Comparison of ENCODE assay signal across 8 cellular contexts in genomic region chr18:74146756-74147155, GRCh38. TPM values are rescaled to one million over a fixed set of nuclear protein-coding genes. Genes with fewer than 3 reads are reported as not detected.
DNase-seq lines count a peak whose midpoint lies in the region; ATAC-seq and TF ChIP-seq lines count a peak whose summit lies in the region.

No MANE protein-coding gene starts in this region.

- peak overlapping the region; percentile 96 for H3K4me2 ChIP-seq in Karpas-422 (ENCODE audit: low read depth, low read length, poor library complexity, severe bottlenecking)
- H3K4me2 ChIP-seq in neural progenitor cell: peak overlapping the region; percentile 82

- H3K4me3 Mint-ChIP-seq in CD4-positive, alpha-beta memory T cell: peak overlapping the region; percentile 94 to 98 (median 95)
- peak overlapping the region; percentile 92 for H3K4me3 Mint-ChIP-seq in chondrocyte (ENCODE audit: unreplicated experiment)
- H3K4me3 Mint-ChIP-seq in neural progenitor cell: peak overlapping the region; percentile 96

- H3K79me2 ChIP-seq in Karpas-422 (ENCODE audit: low read length): peaks cover 33% of the 10 kb centered on the region
- peaks cover 33% of the 10 kb centered on the region for H3K79me2 ChIP-seq in neural progenitor cell (ENCODE audit: low read depth)

- H3K36me3 Mint-ChIP-seq in CD4-positive, alpha-beta memory T cell: peaks cover 4 to 22% of the 10 kb centered on the region in 2 donors
- H3K36me3 Mint-ChIP-seq in chondrocyte (ENCODE audit: low read depth) (no peaks in the 10 kb centered on the region), neural progenitor cell (no peaks in the 10 kb centered on the region)

- H3F3A ChIP-seq in neural progenitor cell (ENCODE audit: low read depth): peaks cover 8% of the 10 kb centered on the region

- H4K20me1 ChIP-seq in Karpas-422 (ENCODE audit: insufficient read depth, low read depth, low read length): peaks cover 8% of the 10 kb centered on the region; the same call in 1 of the 2 replicates
- no peaks in the 10 kb centered on the region for H4K20me1 ChIP-seq in neural progenitor cell (ENCODE audit: low read depth)

- no peaks in the 10 kb centered on the region for H3K9me2 ChIP-seq in Karpas-422 (replicated peaks; ENCODE audit: insufficient read depth, low read length)

- intact Hi-C loops in CD4-positive, alpha-beta memory T cell (cut with micrococcal nuclease): loop anchor here (5.0 to 10.0 kb wide), 3 partner anchors 64 to 1098 kb away; no protein-coding TSS in a partner anchor

- no peaks in the 10 kb centered on the region for H3K36me3 ChIP-seq in CD4-positive, alpha-beta memory T cell (ENCODE audit: insufficient read depth, low read length)
- peaks cover 8% of the 10 kb centered on the region; the same call in 1 of the 2 replicates for H3K36me3 ChIP-seq in Karpas-422 (ENCODE audit: insufficient read depth, low read length)
- H3K36me3 ChIP-seq in neural progenitor cell: no peaks in the 10 kb centered on the region

- CTCF ChIA-PET in CD4-positive, alpha-beta memory T cell (lab: Charles Lee; ENCODE audit: partially characterized antibody): interaction anchor here (1.2 kb wide), 1 partner anchor 64 kb away, joined by 3 read pairs; no protein-coding TSS in a partner anchor

- DNase-seq in CD4-positive, alpha-beta memory T cell: no peak
- DNase-seq in Karpas-422: no peak
- DNase-seq in chondrocyte (ENCODE audit: low spot score): no peak
- DNase-seq in neural progenitor cell (ENCODE audit: low spot score): no peak
- no peak for DNase-seq in anterior cingulate cortex (lab: John Stamatoyannopoulos, UW)
- DNase-seq in OCI-M1 (lab: John Stamatoyannopoulos, UW): no peak

- H3K27me3 Mint-ChIP-seq in CD4-positive, alpha-beta memory T cell: no peaks in the 10 kb centered on the region
- no peaks in the 10 kb centered on the region for H3K27me3 Mint-ChIP-seq in chondrocyte (ENCODE audit: low read depth)
- H3K27me3 Mint-ChIP-seq in neural progenitor cell (ENCODE audit: insufficient read depth, low read depth): no peaks in the 10 kb centered on the region

- H3K9ac ChIP-seq in Karpas-422 (ENCODE audit: low read length): peak overlapping the region; percentile 89
- no peak overlapping the region for H3K9ac ChIP-seq in neural progenitor cell

- peaks cover 29% of the 10 kb centered on the region for H3K4me1 ChIP-seq in CD4-positive, alpha-beta memory T cell (ENCODE audit: insufficient read depth, low read length)
- H3K4me1 ChIP-seq in Karpas-422 (ENCODE audit: low read length) (peaks cover 39% of the 10 kb centered on the region), neural progenitor cell (peaks cover 9% of the 10 kb centered on the region)

- peak overlapping the region in 1 of 2 donors; percentile 97 for H3K4me3 ChIP-seq in CD4-positive, alpha-beta memory T cell (ENCODE audit: low read length in 2 of 2)
- peak overlapping the region; percentile 95 for H3K4me3 ChIP-seq in Karpas-422 (ENCODE audit: low read length)
- peak overlapping the region; percentile 90 for H3K4me3 ChIP-seq in neural progenitor cell

- H3K9me3 ChIP-seq in CD4-positive, alpha-beta memory T cell (ENCODE audit: control insufficient read depth in 1 of 2, low read length in 2 of 2): no peaks in the 10 kb centered on the region
- H3K9me3 ChIP-seq in Karpas-422 (ENCODE audit: low read length) (no peaks in the 10 kb centered on the region), neural progenitor cell (ENCODE audit: low read depth) (no peaks in the 10 kb centered on the region)

- no peaks in the 10 kb centered on the region for H3K27me3 ChIP-seq in CD4-positive, alpha-beta memory T cell (ENCODE audit: insufficient read depth, low read length)
- H3K27me3 ChIP-seq in Karpas-422 (ENCODE audit: low read length) (no peaks in the 10 kb centered on the region), neural progenitor cell (peaks cover 6% of the 10 kb centered on the region)

- peaks cover 0 to 2% (median 0%) of the 10 kb centered on the region in 8 donors for H3K9me3 Mint-ChIP-seq in CD4-positive, alpha-beta memory T cell
- H3K9me3 Mint-ChIP-seq in chondrocyte (ENCODE audit: low read depth) (no peaks in the 10 kb centered on the region), neural progenitor cell (no peaks in the 10 kb centered on the region)

- H2AFZ ChIP-seq in Karpas-422 (ENCODE audit: low read length): peak overlapping the region; percentile 85
- no peak overlapping the region for H2AFZ ChIP-seq in neural progenitor cell (replicated peaks)

- TF ChIP-seq CTCF in chondrocyte (IDR thresholded peaks at IDR 0.05): no peak
- no peak for TF ChIP-seq CTCF in neural progenitor cell (IDR thresholded peaks at IDR 0.05)

- peaks cover 21 to 49% (median 36%) of the 10 kb centered on the region in 4 donors for H3K4me1 Mint-ChIP-seq in CD4-positive, alpha-beta memory T cell
- H3K4me1 Mint-ChIP-seq in chondrocyte (ENCODE audit: low read depth) (peaks cover 33% of the 10 kb centered on the region), neural progenitor cell (peaks cover 27% of the 10 kb centered on the region)

- ATAC-seq in GM19397 (IDR thresholded peaks at IDR 0.05; ENCODE audit: unreplicated experiment) (no peak), GM18502 (IDR thresholded peaks at IDR 0.05; ENCODE audit: poor library complexity, unreplicated experiment) (no peak)

- H3K27ac ChIP-seq in CD4-positive, alpha-beta memory T cell (ENCODE audit: low read depth, low read length): peak overlapping the region; percentile 92
- H3K27ac ChIP-seq in Karpas-422 (ENCODE audit: low read length) (no peak overlapping the region), neural progenitor cell (no peak overlapping the region)

- POLR2A ChIA-PET in CD4-positive, alpha-beta memory T cell (lab: Charles Lee; ENCODE audit: partially characterized antibody): interaction anchor here (1.0 kb wide), 1 partner anchor 451 kb away, joined by 4 read pairs; the partner anchor contains the start of gene ZNF407

- peak overlapping the region; percentile 98 to 99 (median 99) for H3K27ac Mint-ChIP-seq in CD4-positive, alpha-beta memory T cell
- H3K27ac Mint-ChIP-seq in chondrocyte (ENCODE audit: unreplicated experiment) (peak overlapping the region; percentile 57), neural progenitor cell (peak overlapping the region; percentile 72)

RNA-seq across cellular contexts. Expression of gene FBXO15, which starts 0.9 kb away (rescaled TPM):
- total RNA-seq in CD4-positive, alpha-beta memory T cell: 1 to 10 TPM; 2.5 to 2.6 TPM
- 1 to 10 TPM; 2.0 to 2.2 TPM for polyA plus RNA-seq in CD4-positive, alpha-beta memory T cell
- total RNA-seq in Karpas-422 (2014; rRNA removed; shearing (Covaris generic); ENCODE audit: low replicate concordance): 0.32 and 0.89 TPM in 2 replicates
- total RNA-seq in chondrocyte: 0.57 to 0.95 TPM (median 0.92 TPM) in 3 replicates
- 2.2 and 2.8 TPM in 2 replicates for total RNA-seq in neural progenitor cell (ENCODE audit: low replicate concordance)

RNA-seq across cellular contexts. Expression of gene TIMM21, which starts 1.6 kb away (rescaled TPM):
- 10 to 100 TPM; 23.6 to 24.2 TPM for total RNA-seq in CD4-positive, alpha-beta memory T cell
- 10 to 100 TPM; 13.4 to 24.8 TPM for polyA plus RNA-seq in CD4-positive, alpha-beta memory T cell
- 59.3 and 82.4 TPM in 2 replicates for total RNA-seq in Karpas-422 (2014; rRNA removed; shearing (Covaris generic); ENCODE audit: low replicate concordance)
- total RNA-seq in chondrocyte (22.7 to 39.7 TPM (median 23.8 TPM) in 3 replicates), neural progenitor cell (ENCODE audit: low replicate concordance) (24.0 and 28.4 TPM in 2 replicates)
